Comparison of ENCODE assay signal across 9 cellular contexts in the genomic region with DNA sequence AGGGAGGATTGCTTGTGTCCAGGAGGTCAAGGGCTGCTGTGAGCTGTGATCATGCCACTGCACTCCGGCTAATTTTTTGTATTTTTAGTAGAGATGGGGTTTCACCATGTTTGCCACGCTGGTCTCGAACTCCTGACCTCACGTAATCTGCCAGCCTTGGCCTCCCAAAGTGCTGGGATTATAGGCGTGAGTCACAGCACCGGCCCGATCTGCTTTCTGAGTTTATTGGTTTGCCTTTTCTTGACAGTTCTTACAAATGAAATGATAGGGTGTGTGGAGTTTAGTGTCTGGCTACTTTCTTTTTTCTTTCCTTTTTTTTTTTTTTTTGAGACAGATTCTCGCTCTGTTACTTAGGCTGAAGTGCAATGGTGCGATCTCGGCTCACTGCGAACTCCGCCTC. TPM values are rescaled to one million over a fixed set of nuclear protein-coding genes. Genes with fewer than 3 reads are reported as not detected.
DNase-seq lines count a peak whose midpoint lies in the region; ATAC-seq, FAIRE-seq and TF ChIP-seq lines count a peak whose summit lies in the region.
"Had no signal": no experiment of that assay in that cellular context is flagged by ENCODE, and none has a peak within 500 bp of the region (broad histone marks: within the 10 kb centered on the region; RNA-seq: fewer than 3 reads in every experiment).

No MANE protein-coding gene starts in this region.

- no peak overlapping the region for H3K56ac ChIP-seq in H1 (replicated peaks; ENCODE audit: insufficient read length, low read depth, low read length)

- no peak for FAIRE-seq in H1 (lab: Jason Lieb, UNC)
- no peak for FAIRE-seq in pancreas (lab: Jason Lieb, UNC)

- H3K4me2 ChIP-seq in H1 (ENCODE audit: insufficient read depth in 1 of 2, low read depth in 2 of 2, low read length in 2 of 2): peak overlapping the region; percentile 60 to 62

- no peak overlapping the region for H2BK20ac ChIP-seq in H1 (ENCODE audit: low read length)

- no peaks in the 10 kb centered on the region for H3K27me3 Mint-ChIP-seq in Caco-2 (ENCODE audit: insufficient read depth, unreplicated experiment)

- no peaks in the 10 kb centered on the region for H3K36me3 Mint-ChIP-seq in Caco-2 (ENCODE audit: insufficient read depth, unreplicated experiment)

- H4K8ac ChIP-seq in H1 (ENCODE audit: extremely low read depth, insufficient read depth, low read length): no peak overlapping the region

- 84% methylated on average over 9 of the region's 12 CpGs; no CpG with 5 or more reads in 1 of the 2 experiments for WGBS in H1 (ENCODE audit: extremely low coverage in 1 of 2, insufficient coverage in 1 of 2, insufficient read length in 1 of 2, insufficient replicate concordance in 2 of 2, low coverage in 1 of 2, low lambda C conversion rate in 2 of 2, missing lambda C conversion rate in 1 of 2), 2 experiments
- WGBS in pancreas, 2 donors: 83% methylated on average over 12 of the region's 12 CpGs

- H3K9ac ChIP-seq in NT2/D1 (ENCODE audit: insufficient read length, low read depth) (peak overlapping the region; percentile 66), H1 (replicated peaks in 1 of 4; ENCODE audit: extremely low read depth in 1 of 4, low read depth in 3 of 4, low read length in 3 of 4) (no peak overlapping the region)

- POLR2A ChIA-PET in Caco-2 (lab: Charles Lee): interaction anchor here (0.6 kb wide), 1 partner anchor 131 kb away, joined by 3 read pairs; a partner anchor contains a TSS
- POLR2A ChIA-PET in H1 (lab: Charles Lee; ENCODE audit: partially characterized antibody): interaction anchor here (0.9 to 2.1 kb wide), 5 partner anchors 9 to 52 kb away, joined by 3 to 7 read pairs (median 4); no protein-coding TSS in a partner anchor

- no peak for TF ChIP-seq EP300 in H1 (IDR thresholded peaks at IDR 0.05; ENCODE audit: borderline replicate concordance in 1 of 2, low read depth in 2 of 2, low read length in 2 of 2)

- H3K4me1 ChIP-seq in Caco-2 (peaks cover 18% of the 10 kb centered on the region), NT2/D1 (ENCODE audit: insufficient read depth, insufficient read length) (no peaks in the 10 kb centered on the region), H1 (replicated peaks in 1 of 4; ENCODE audit: control insufficient read depth in 3 of 4, insufficient read depth in 4 of 4, low read length in 3 of 4) (peaks cover 0 to 3% (median under 1%) of the 10 kb centered on the region in 4 experiments; a peak in 2 of 7 replicates), pancreas (peaks cover 0 to 6% (median 3%) of the 10 kb centered on the region in 3 donors)

- H3K4me1 Mint-ChIP-seq in Caco-2 (ENCODE audit: low read depth, unreplicated experiment): no peaks in the 10 kb centered on the region

- H3K4ac ChIP-seq in H1 (replicated peaks; ENCODE audit: insufficient read length, low read depth, low read length): no peak overlapping the region

- no peak overlapping the region for H2AK5ac ChIP-seq in H1 (ENCODE audit: low read depth, low read length)

- H3K79me2 ChIP-seq in H1 (ENCODE audit: control insufficient read depth in 1 of 2, insufficient read depth in 2 of 2, low read length in 2 of 2): 0 out of 4 replicates have a peak, but pooled peaks cover 0 to 3% of the 10 kb centered on the region in 2 experiments

- peak overlapping the region; percentile 91 for H3K4me3 Mint-ChIP-seq in Caco-2 (ENCODE audit: unreplicated experiment)

- no peaks in the 10 kb centered on the region for H3K79me1 ChIP-seq in H1 (ENCODE audit: low read depth, low read length)

- H4K5ac ChIP-seq in H1 (ENCODE audit: insufficient read length, low read depth, low read length): no peak overlapping the region

- no peak for TF ChIP-seq POLR2A in H1 (IDR thresholded peaks at IDR 0.05; ENCODE audit: control extremely low read depth in 1 of 2, low read depth in 2 of 2, low read length in 2 of 2)

- H3K9me3 Mint-ChIP-seq in Caco-2 (ENCODE audit: unreplicated experiment): no peaks in the 10 kb centered on the region

- TF ChIP-seq RAD21 in H1 (IDR thresholded peaks at IDR 0.05 in 1 of 2, conservative IDR thresholded peaks at IDR 0.05 in 1 of 2; ENCODE audit: low read depth in 2 of 2, low read length in 2 of 2): no peak

- no peak overlapping the region for H2AFZ ChIP-seq in H1 (ENCODE audit: low read length)

- H3K23ac ChIP-seq in H1 (ENCODE audit: insufficient read length): no peak overlapping the region

- H4K91ac ChIP-seq in H1 (replicated peaks; ENCODE audit: insufficient read length, low read length): no peak overlapping the region

- H4K20me1 ChIP-seq in H1 (replicated peaks in 1 of 2; ENCODE audit: control insufficient read depth in 1 of 2, insufficient read depth in 2 of 2, low read length in 2 of 2): no peaks in the 10 kb centered on the region

- intact Hi-C loops in Caco-2 (cut with micrococcal nuclease; ENCODE audit: unreplicated experiment) (loop anchor here (2.0 to 10.0 kb wide), 2 partner anchors 24 to 52 kb away; no protein-coding TSS in a partner anchor), pancreas (cut with DNase I) (no loop called here), posterior vena cava (cut with DNase I) (no loop called here)

- H3K27me3 ChIP-seq in Caco-2 (replicated peaks; ENCODE audit: control insufficient read depth, insufficient read depth, low read length) (no peaks in the 10 kb centered on the region), NT2/D1 (ENCODE audit: insufficient read depth, insufficient read length) (no peaks in the 10 kb centered on the region), H1 (replicated peaks in 1 of 4; ENCODE audit: control insufficient read depth in 3 of 4, extremely low read depth in 1 of 4, insufficient read depth in 3 of 4, low read length in 3 of 4) (no peaks in the 10 kb centered on the region), pancreas (no peaks in the 10 kb centered on the region)

- H2BK12ac ChIP-seq in H1 (ENCODE audit: low read depth, low read length): no peak overlapping the region

- no peak overlapping the region for H3K18ac ChIP-seq in H1 (ENCODE audit: extremely low read depth, low read length)

- H2BK5ac ChIP-seq in H1 (ENCODE audit: low read depth, low read length): no peak overlapping the region

- TF ChIP-seq CTCF in Caco-2 (IDR thresholded peaks at IDR 0.05; ENCODE audit: insufficient read depth in 1 of 2, low read depth in 1 of 2, low read length in 1 of 2, severe bottlenecking in 1 of 2, unreplicated experiment in 1 of 2) (no peak), H1 (IDR thresholded peaks at IDR 0.05; ENCODE audit: control extremely low read depth in 1 of 3, insufficient read depth in 1 of 3, low read depth in 1 of 3, low read length in 3 of 3) (no peak), pancreas (IDR thresholded peaks at IDR 0.05) (no peak)

- DNase-seq in Caco-2 (no peak), NT2/D1 (ENCODE audit: low read depth, low spot score) (no peak), H1 (ENCODE audit: low read depth in 1 of 2, low spot score in 2 of 2) (no peak), pancreas (no peak), KBM-7 (no peak), posterior vena cava (ENCODE audit: low spot score) (no peak), GM03348 (ENCODE audit: low spot score) (no peak)
- DNase-seq: NCI-H1436 treated with DMSO at 0.1 percent for 48 hours had no signal

- BruUV-seq in Caco-2 (replicated peaks; lab: Mats Ljungman, UMichigan): no TSS peak

- H3K4me3 ChIP-seq in Caco-2 (ENCODE audit: low read depth, low read length) (peak overlapping the region; percentile 61), NT2/D1 (ENCODE audit: insufficient read length, low read depth) (peak overlapping the region; percentile 77), H1 (ENCODE audit: extremely low read depth in 1 of 4, insufficient read depth in 2 of 4, low read depth in 3 of 4, low read length in 4 of 4) (peak overlapping the region in 1 of 4 experiments; percentile 78; a peak in 2 of 8 replicates), pancreas (peak overlapping the region; percentile 55 to 81 (median 60))

- H3K36me3 ChIP-seq in Caco-2 (ENCODE audit: control insufficient read depth, insufficient read depth, low read length) (no peaks in the 10 kb centered on the region), NT2/D1 (ENCODE audit: insufficient read depth, insufficient read length, low read length) (peaks cover 14% of the 10 kb centered on the region), H1 (ENCODE audit: control insufficient read depth in 2 of 4, insufficient read depth in 4 of 4, low read length in 3 of 4) (0 out of 8 replicates have a peak, but pooled peaks cover 0 to 3% (median 0%) of the 10 kb centered on the region in 4 experiments), pancreas (no peaks in the 10 kb centered on the region)

- H3K27ac ChIP-seq in H1 (ENCODE audit: low read depth, low read length) (no peak overlapping the region), pancreas (no peak overlapping the region)

- in situ Hi-C loops in KBM-7 (cut with MboI; ENCODE audit: low pct_unique_long_range_greater_than_20kb, low sequenced_read_pairs): no loop called here

- H3K23me2 ChIP-seq in H1 (ENCODE audit: low read depth, low read length): no peaks in the 10 kb centered on the region; the same call in 1 of the 2 replicates

- H3K9me3 ChIP-seq in Caco-2: no peaks in the 10 kb centered on the region
- H3K9me3 ChIP-seq in NT2/D1 (ENCODE audit: insufficient read depth, low read length): no peaks in the 10 kb centered on the region
- no peaks in the 10 kb centered on the region for H3K9me3 ChIP-seq in H1 (ENCODE audit: insufficient read depth in 2 of 2, low read depth in 1 of 2, low read length in 1 of 2)
- no peaks in the 10 kb centered on the region for H3K9me3 ChIP-seq in pancreas

- no peak for ATAC-seq in pancreas
- no peak for ATAC-seq in HG02678 (IDR thresholded peaks at IDR 0.05; ENCODE audit: unreplicated experiment)

- no peak overlapping the region for H2BK120ac ChIP-seq in H1 (replicated peaks; ENCODE audit: low read depth, low read length)

- H3K27ac Mint-ChIP-seq in Caco-2 (ENCODE audit: unreplicated experiment): peak overlapping the region; percentile 82

- CTCF ChIA-PET in Caco-2 (lab: Charles Lee): no interaction called here
- CTCF ChIA-PET in H1 (lab: Charles Lee; ENCODE audit: partially characterized antibody): interaction anchor here (1.0 to 1.1 kb wide), 2 partner anchors 21 to 52 kb away, joined by 3 read pairs; no protein-coding TSS in a partner anchor

- H2BK15ac ChIP-seq in H1 (ENCODE audit: low read length): no peak overlapping the region

- no peak overlapping the region for H3K14ac ChIP-seq in H1 (ENCODE audit: insufficient read length)

RNA-seq across cellular contexts. Expression of a gene that starts 0.8 kb away (rescaled TPM):
- 3.4 and 4.6 TPM in 2 replicates for total RNA-seq in Caco-2 (2022)
- total RNA-seq in H1 (2021; fragmentation: NEBNext Ultra II Directional; extraction: Animal tissue kit (Norgen Biotek cat#: 25700)): 4.2 and 4.5 TPM in 2 replicates
- 2.1 and 2.8 TPM in 2 replicates for polyA plus RNA-seq in H1 (2011; rRNA removed)
- 3.1 TPM for polyA plus RNA-seq in H1 (2011; cell fraction: cytosol; rRNA removed)
- polyA plus RNA-seq in H1 (2011; cell fraction: nucleus; rRNA removed): 4.2 TPM
- 3.6 to 5.5 TPM (median 4.1 TPM) in 4 replicates for polyA plus RNA-seq in H1 (2012, experiment 1 of 2)
- polyA plus RNA-seq in H1 (2012, experiment 2 of 2): 1.7 TPM
- 3.3 TPM for polyA plus RNA-seq in H1 (2013, experiment 1 of 2)
- polyA plus RNA-seq in H1 (2013, experiment 2 of 2): 2.9 TPM
- 1.9 TPM in 2 replicates for polyA minus RNA-seq in H1 (2011; rRNA and poly(A)+ RNA removed)
- polyA minus RNA-seq in H1 (2011; cell fraction: cytosol; rRNA and poly(A)+ RNA removed): 2.9 TPM
- polyA minus RNA-seq in H1 (2011; cell fraction: nucleus; rRNA and poly(A)+ RNA removed): 4.1 TPM
- total RNA-seq in pancreas: 1 to 10 TPM; 1.9 to 5.1 (median 3.3) TPM
- polyA plus RNA-seq in pancreas: 1 to 10 TPM; 6.5 to 7.4 TPM
- 1 to 10 TPM; 4.2 to 4.6 TPM for total RNA-seq in posterior vena cava

RNA-seq across cellular contexts. Expression of a gene that starts 1.1 kb away (rescaled TPM):
- total RNA-seq in Caco-2 (2022) (0.32 TPM in 1 of 2 replicates, not detected in the other), pancreas (not detected), posterior vena cava (not detected)
- 0.32 and 0.33 TPM in 2 replicates for total RNA-seq in H1 (2021; fragmentation: NEBNext Ultra II Directional; extraction: Animal tissue kit (Norgen Biotek cat#: 25700))
- polyA plus RNA-seq in H1 (2011; rRNA removed) (0.11 TPM in 1 of 2 replicates, not detected in the other), pancreas (under 1 TPM in 1 of 2 donors, not detected in 1; 0.07 TPM)
- 0.30 TPM for polyA plus RNA-seq in H1 (2011; cell fraction: cytosol; rRNA removed)
- polyA plus RNA-seq in H1 (2011; cell fraction: nucleus; rRNA removed): 0.17 TPM
- polyA plus RNA-seq in H1 (2012, experiment 1 of 2): 0.19 to 0.40 TPM (median 0.35 TPM) in 4 replicates
- polyA plus RNA-seq in H1 (2012, experiment 2 of 2): 0.37 TPM
- polyA plus RNA-seq in H1 (2013, experiment 1 of 2): 0.55 TPM
- 0.64 TPM for polyA plus RNA-seq in H1 (2013, experiment 2 of 2)
- 0.44 TPM in 1 of 2 replicates, not detected in the other for polyA minus RNA-seq in H1 (2011; rRNA and poly(A)+ RNA removed)
- not detected for polyA minus RNA-seq in H1 (2011; cell fraction: cytosol; rRNA and poly(A)+ RNA removed)
- not detected for polyA minus RNA-seq in H1 (2011; cell fraction: nucleus; rRNA and poly(A)+ RNA removed)

RNA-seq across cellular contexts. Expression of a gene that starts 25.3 kb away (rescaled TPM):
- total RNA-seq in Caco-2 (2022) (45.0 and 52.5 TPM in 2 replicates), pancreas (10 to 100 TPM; 14.8 to 21.1 (median 16.8) TPM), posterior vena cava (10 to 100 TPM; 33.0 to 36.4 TPM)
- 36.6 and 37.2 TPM in 2 replicates for total RNA-seq in H1 (2021; fragmentation: NEBNext Ultra II Directional; extraction: Animal tissue kit (Norgen Biotek cat#: 25700))
- polyA plus RNA-seq in H1 (2011; rRNA removed) (17.6 and 22.4 TPM in 2 replicates), pancreas (10 to 100 TPM; 15.2 to 18.2 TPM)
- 15.2 TPM for polyA plus RNA-seq in H1 (2011; cell fraction: cytosol; rRNA removed)
- 31.3 TPM for polyA plus RNA-seq in H1 (2011; cell fraction: nucleus; rRNA removed)
- 29.7 to 35.7 TPM (median 31.8 TPM) in 4 replicates for polyA plus RNA-seq in H1 (2012, experiment 1 of 2)
- 13.3 TPM for polyA plus RNA-seq in H1 (2012, experiment 2 of 2)
- 18.0 TPM for polyA plus RNA-seq in H1 (2013, experiment 1 of 2)
- 17.5 TPM for polyA plus RNA-seq in H1 (2013, experiment 2 of 2)
- 19.7 and 27.4 TPM in 2 replicates for polyA minus RNA-seq in H1 (2011; rRNA and poly(A)+ RNA removed)
- polyA minus RNA-seq in H1 (2011; cell fraction: cytosol; rRNA and poly(A)+ RNA removed): 28.3 TPM
- polyA minus RNA-seq in H1 (2011; cell fraction: nucleus; rRNA and poly(A)+ RNA removed): 32.3 TPM

RNA-seq across cellular contexts. Expression of a gene that starts 45.2 kb away (rescaled TPM):
- total RNA-seq in Caco-2 (2022): 66.1 and 78.6 TPM in 2 replicates
- 72.5 and 73.7 TPM in 2 replicates for total RNA-seq in H1 (2021; fragmentation: NEBNext Ultra II Directional; extraction: Animal tissue kit (Norgen Biotek cat#: 25700))
- 13.9 and 23.9 TPM in 2 replicates for polyA plus RNA-seq in H1 (2011; rRNA removed)
- 9.3 TPM for polyA plus RNA-seq in H1 (2011; cell fraction: cytosol; rRNA removed)
- polyA plus RNA-seq in H1 (2011; cell fraction: nucleus; rRNA removed): 52.5 TPM
- 38.9 to 59.6 TPM (median 54.5 TPM) in 4 replicates for polyA plus RNA-seq in H1 (2012, experiment 1 of 2)
- 37.2 TPM for polyA plus RNA-seq in H1 (2012, experiment 2 of 2)
- 47.6 TPM for polyA plus RNA-seq in H1 (2013, experiment 1 of 2)
- 44.8 TPM for polyA plus RNA-seq in H1 (2013, experiment 2 of 2)
- polyA minus RNA-seq in H1 (2011; rRNA and poly(A)+ RNA removed): 6.0 and 8.6 TPM in 2 replicates
- polyA minus RNA-seq in H1 (2011; cell fraction: cytosol; rRNA and poly(A)+ RNA removed): 25.3 TPM
- 26.4 TPM for polyA minus RNA-seq in H1 (2011; cell fraction: nucleus; rRNA and poly(A)+ RNA removed)
- total RNA-seq in pancreas: 10 to 100 TPM; 11.0 to 21.7 (median 16.6) TPM
- polyA plus RNA-seq in pancreas: 10 to 100 TPM; 23.8 to 26.8 TPM
- 10 to 100 TPM; 21.4 to 23.6 TPM for total RNA-seq in posterior vena cava
